ENCODE assay signal across 18 cellular contexts in the genomic region with DNA sequence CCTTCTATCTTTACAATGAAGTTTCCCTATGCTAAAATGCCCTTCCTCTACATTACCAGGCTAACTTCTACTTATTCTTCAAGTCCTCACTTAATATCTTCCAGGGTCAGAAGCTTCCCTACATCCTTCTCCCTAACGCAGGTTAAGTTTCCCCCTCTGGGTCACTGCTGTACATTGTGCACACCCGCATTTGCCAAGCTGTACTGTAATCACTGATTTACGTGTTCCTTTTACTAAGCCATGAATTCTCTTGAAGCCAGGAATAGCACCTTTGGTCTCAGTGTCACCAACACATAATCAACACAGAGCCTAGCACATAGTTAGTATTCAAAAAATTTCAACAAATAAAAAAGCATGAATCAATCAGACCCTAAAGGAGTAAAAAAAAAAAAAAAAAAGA. TPM values are rescaled to one million over a fixed set of nuclear protein-coding genes. Genes with fewer than 3 reads are reported as not detected.
DNase-seq lines count a peak whose midpoint lies in the region; ATAC-seq lines count a peak whose summit lies in the region.
"Had no signal": no experiment of that assay in that cellular context is flagged by ENCODE, and none has a peak within 500 bp of the region (broad histone marks: within the 10 kb centered on the region; RNA-seq: fewer than 3 reads in every experiment).

No MANE protein-coding gene starts in this region.

- CTCF ChIA-PET in activated CD4-positive, alpha-beta memory T cell treated with anti-CD3 and anti-CD28 coated beads, Interleukin-2, amount 10 ng/mL, durations not matched to agents 7 days and 5 days (lab: Charles Lee) = interaction anchor here (0.6 to 0.7 kb wide), 2 partner anchors 84 to 226 kb away, joined by 4 to 7 read pairs; no protein-coding TSS in a partner anchor

- H3K27ac Mint-ChIP-seq in stimulated activated naive CD8-positive, alpha-beta T cell treated with anti-CD3 and anti-CD28 coated beads, Interleukin-15, Interleukin-2, amounts not matched to agents 100 ng/mL and 50 ng/mL, for 24 hours = peak overlapping the region; percentile 15
- no peak overlapping the region for H3K27ac Mint-ChIP-seq in stimulated activated naive CD8-positive, alpha-beta T cell treated with anti-CD3 and anti-CD28 coated beads, Interleukin-15, amount 100 ng/mL, for 72 hours
- H3K27ac Mint-ChIP-seq in activated T-helper 17 cell treated with anti-CD3 and anti-CD28 coated beads, Interleukin-2, amount 50 U/mL, for 72 hours = peak overlapping the region; percentile 44
- peak overlapping the region; percentile 2 for H3K27ac Mint-ChIP-seq in stimulated activated effector memory CD8-positive, alpha-beta T cell treated with anti-CD3 and anti-CD28 coated beads, Interleukin-12 subunit alpha, Interleukin-12 subunit beta, amount 100 ng/mL, for 72 hours
- H3K27ac Mint-ChIP-seq in activated CD4-positive, alpha-beta memory T cell treated with anti-CD3 and anti-CD28 coated beads, Interleukin-2, amount 10 ng/mL, durations not matched to agents 7 days and 5 days = no peak overlapping the region
- H3K27ac Mint-ChIP-seq: H9 had no signal

- POLR2A ChIA-PET in activated CD4-positive, alpha-beta memory T cell treated with anti-CD3 and anti-CD28 coated beads, Interleukin-2, amount 10 ng/mL, durations not matched to agents 7 days and 5 days (lab: Charles Lee) = no interaction called here

- peaks cover 44% of the 10 kb centered on the region for H3K4me1 Mint-ChIP-seq in stimulated activated naive CD8-positive, alpha-beta T cell treated with anti-CD3 and anti-CD28 coated beads, Interleukin-15, Interleukin-2, amounts not matched to agents 100 ng/mL and 50 ng/mL, for 24 hours (ENCODE audit: low read depth)
- H3K4me1 Mint-ChIP-seq in stimulated activated naive CD8-positive, alpha-beta T cell treated with anti-CD3 and anti-CD28 coated beads, Interleukin-15, amount 100 ng/mL, for 72 hours = peaks cover 21% of the 10 kb centered on the region
- H3K4me1 Mint-ChIP-seq in activated T-helper 17 cell treated with anti-CD3 and anti-CD28 coated beads, Interleukin-2, amount 50 U/mL, for 72 hours = peaks cover 31% of the 10 kb centered on the region
- peaks cover 22% of the 10 kb centered on the region for H3K4me1 Mint-ChIP-seq in stimulated activated effector memory CD8-positive, alpha-beta T cell treated with anti-CD3 and anti-CD28 coated beads, Interleukin-12 subunit alpha, Interleukin-12 subunit beta, amount 100 ng/mL, for 72 hours
- H3K4me1 Mint-ChIP-seq in activated CD4-positive, alpha-beta memory T cell treated with anti-CD3 and anti-CD28 coated beads, Interleukin-2, amount 10 ng/mL, durations not matched to agents 7 days and 5 days = peaks cover 38% of the 10 kb centered on the region

- peaks cover 25% of the 10 kb centered on the region for H3K36me3 Mint-ChIP-seq in stimulated activated naive CD8-positive, alpha-beta T cell treated with anti-CD3 and anti-CD28 coated beads, Interleukin-15, Interleukin-2, amounts not matched to agents 100 ng/mL and 50 ng/mL, for 24 hours (ENCODE audit: low read depth)
- peaks cover 76% of the 10 kb centered on the region for H3K36me3 Mint-ChIP-seq in activated T-helper 17 cell treated with anti-CD3 and anti-CD28 coated beads, Interleukin-2, amount 50 U/mL, for 72 hours (ENCODE audit: low read depth)
- peaks cover 29% of the 10 kb centered on the region for H3K36me3 Mint-ChIP-seq in stimulated activated effector memory CD8-positive, alpha-beta T cell treated with anti-CD3 and anti-CD28 coated beads, Interleukin-12 subunit alpha, Interleukin-12 subunit beta, amount 100 ng/mL, for 72 hours
- peaks cover 42% of the 10 kb centered on the region for H3K36me3 Mint-ChIP-seq in activated CD4-positive, alpha-beta memory T cell treated with anti-CD3 and anti-CD28 coated beads, Interleukin-2, amount 10 ng/mL, durations not matched to agents 7 days and 5 days (ENCODE audit: low read depth)

- H3K27me3 Mint-ChIP-seq in stimulated activated naive CD8-positive, alpha-beta T cell treated with anti-CD3 and anti-CD28 coated beads, Interleukin-15, Interleukin-2, amounts not matched to agents 100 ng/mL and 50 ng/mL, for 24 hours = no peaks in the 10 kb centered on the region
- no peaks in the 10 kb centered on the region for H3K27me3 Mint-ChIP-seq in stimulated activated naive CD8-positive, alpha-beta T cell treated with anti-CD3 and anti-CD28 coated beads, Interleukin-15, amount 100 ng/mL, for 72 hours
- H3K27me3 Mint-ChIP-seq in activated T-helper 17 cell treated with anti-CD3 and anti-CD28 coated beads, Interleukin-2, amount 50 U/mL, for 72 hours = no peaks in the 10 kb centered on the region
- no peaks in the 10 kb centered on the region for H3K27me3 Mint-ChIP-seq in activated CD4-positive, alpha-beta memory T cell treated with anti-CD3 and anti-CD28 coated beads, Interleukin-2, amount 10 ng/mL, durations not matched to agents 7 days and 5 days
- H3K27me3 Mint-ChIP-seq: CD4-positive, alpha-beta memory T cell had no signal

- DNase-seq in stimulated activated naive CD8-positive, alpha-beta T cell treated with anti-CD3 and anti-CD28 coated beads, Interleukin-15, amount 100 ng/mL, for 72 hours = no peak
- DNase-seq in left ventricle myocardium superior (no peak), T-helper 9 cell (no peak), GM19240 (ENCODE audit: insufficient read length, low spot score) (no peak)
- DNase-seq in stimulated activated effector memory CD8-positive, alpha-beta T cell treated with anti-CD3 and anti-CD28 coated beads, Interleukin-12 subunit alpha, Interleukin-12 subunit beta, amount 100 ng/mL, for 72 hours (ENCODE audit: low spot score in 2 of 2) = no peak
- no peak for DNase-seq in activated CD4-positive, alpha-beta memory T cell treated with anti-CD3 and anti-CD28 coated beads, Interleukin-2, amount 10 ng/mL, durations not matched to agents 7 days and 5 days
- DNase-seq: Caco-2; CD4-positive, alpha-beta memory T cell; DMS153; GM23248; H9; NCI-H1092 treated with DMSO at 0.1 percent for 48 hours; NCI-H1436 treated with DMSO at 0.1 percent for 48 hours; NCI-H2029; NCI-H446 treated with DMSO at 0.1 percent for 48 hours; NCI-H526 treated with DMSO at 0.1 percent for 48 hours had no signal

- intact Hi-C loops in left ventricle myocardium superior (cut with micrococcal nuclease) = no loop called here

- no peak overlapping the region for H3K4me3 Mint-ChIP-seq in stimulated activated naive CD8-positive, alpha-beta T cell treated with anti-CD3 and anti-CD28 coated beads, Interleukin-15, Interleukin-2, amounts not matched to agents 100 ng/mL and 50 ng/mL, for 24 hours
- H3K4me3 Mint-ChIP-seq in stimulated activated naive CD8-positive, alpha-beta T cell treated with anti-CD3 and anti-CD28 coated beads, Interleukin-15, amount 100 ng/mL, for 72 hours = no peak overlapping the region
- H3K4me3 Mint-ChIP-seq in activated T-helper 17 cell treated with anti-CD3 and anti-CD28 coated beads, Interleukin-2, amount 50 U/mL, for 72 hours = no peak overlapping the region
- H3K4me3 Mint-ChIP-seq in stimulated activated effector memory CD8-positive, alpha-beta T cell treated with anti-CD3 and anti-CD28 coated beads, Interleukin-12 subunit alpha, Interleukin-12 subunit beta, amount 100 ng/mL, for 72 hours = no peak overlapping the region
- H3K4me3 Mint-ChIP-seq in activated CD4-positive, alpha-beta memory T cell treated with anti-CD3 and anti-CD28 coated beads, Interleukin-2, amount 10 ng/mL, durations not matched to agents 7 days and 5 days = no peak overlapping the region
- H3K4me3 Mint-ChIP-seq: H9 had no signal

- H3K9me3 Mint-ChIP-seq in stimulated activated naive CD8-positive, alpha-beta T cell treated with anti-CD3 and anti-CD28 coated beads, Interleukin-15, Interleukin-2, amounts not matched to agents 100 ng/mL and 50 ng/mL, for 24 hours = no peaks in the 10 kb centered on the region
- H3K9me3 Mint-ChIP-seq in stimulated activated naive CD8-positive, alpha-beta T cell treated with anti-CD3 and anti-CD28 coated beads, Interleukin-15, amount 100 ng/mL, for 72 hours = no peaks in the 10 kb centered on the region
- no peaks in the 10 kb centered on the region for H3K9me3 Mint-ChIP-seq in activated T-helper 17 cell treated with anti-CD3 and anti-CD28 coated beads, Interleukin-2, amount 50 U/mL, for 72 hours
- H3K9me3 Mint-ChIP-seq in stimulated activated effector memory CD8-positive, alpha-beta T cell treated with anti-CD3 and anti-CD28 coated beads, Interleukin-12 subunit alpha, Interleukin-12 subunit beta, amount 100 ng/mL, for 72 hours = no peaks in the 10 kb centered on the region
- no peaks in the 10 kb centered on the region for H3K9me3 Mint-ChIP-seq in activated CD4-positive, alpha-beta memory T cell treated with anti-CD3 and anti-CD28 coated beads, Interleukin-2, amount 10 ng/mL, durations not matched to agents 7 days and 5 days
- H3K9me3 Mint-ChIP-seq: CD4-positive, alpha-beta memory T cell; H9 had no signal

- ATAC-seq in stimulated activated naive CD8-positive, alpha-beta T cell treated with anti-CD3 and anti-CD28 coated beads, Interleukin-15, amount 100 ng/mL, for 72 hours = no peak
- no peak for ATAC-seq in activated T-helper 17 cell treated with anti-CD3 and anti-CD28 coated beads, Interleukin-2, amount 50 U/mL, for 72 hours (replicated peaks)
- peak; percentile 85 for ATAC-seq in left ventricle myocardium superior
- ATAC-seq in stimulated activated effector memory CD8-positive, alpha-beta T cell treated with anti-CD3 and anti-CD28 coated beads, Interleukin-12 subunit alpha, Interleukin-12 subunit beta, amount 100 ng/mL, for 72 hours = no peak

RNA-seq across cellular contexts. Expression of a gene that starts 22.3 kb away (rescaled TPM):
- total RNA-seq in activated T-helper 17 cell treated with anti-CD3 and anti-CD28 coated beads, Interleukin-2, amount 50 U/mL, for 72 hours = 10 to 100 TPM; 22.7 to 27.5 TPM
- total RNA-seq in left ventricle myocardium superior = 26.8 TPM
- 10 to 100 TPM; 24.2 to 27.6 TPM for total RNA-seq in activated CD4-positive, alpha-beta memory T cell treated with anti-CD3 and anti-CD28 coated beads, Interleukin-2, amount 10 ng/mL, durations not matched to agents 7 days and 5 days

Comparison
In these comparisons a context has a peak if more than half of its experiments do, and no peak if none do; other contexts are left out.
1. H3K27ac Mint-ChIP-seq: peak in stimulated activated naive CD8-positive, alpha-beta T cell treated with anti-CD3 and anti-CD28 coated beads, Interleukin-15, Interleukin-2, amounts not matched to agents 100 ng/mL and 50 ng/mL, for 24 hours (single experiment), activated T-helper 17 cell treated with anti-CD3 and anti-CD28 coated beads, Interleukin-2, amount 50 U/mL, for 72 hours (single experiment) and stimulated activated effector memory CD8-positive, alpha-beta T cell treated with anti-CD3 and anti-CD28 coated beads, Interleukin-12 subunit alpha, Interleukin-12 subunit beta, amount 100 ng/mL, for 72 hours (single experiment); none in stimulated activated naive CD8-positive, alpha-beta T cell treated with anti-CD3 and anti-CD28 coated beads, Interleukin-15, amount 100 ng/mL, for 72 hours (0 of 2) and activated CD4-positive, alpha-beta memory T cell treated with anti-CD3 and anti-CD28 coated beads, Interleukin-2, amount 10 ng/mL, durations not matched to agents 7 days and 5 days (single experiment).